ENCODE assay signal across 26 cellular contexts in the genomic region with DNA sequence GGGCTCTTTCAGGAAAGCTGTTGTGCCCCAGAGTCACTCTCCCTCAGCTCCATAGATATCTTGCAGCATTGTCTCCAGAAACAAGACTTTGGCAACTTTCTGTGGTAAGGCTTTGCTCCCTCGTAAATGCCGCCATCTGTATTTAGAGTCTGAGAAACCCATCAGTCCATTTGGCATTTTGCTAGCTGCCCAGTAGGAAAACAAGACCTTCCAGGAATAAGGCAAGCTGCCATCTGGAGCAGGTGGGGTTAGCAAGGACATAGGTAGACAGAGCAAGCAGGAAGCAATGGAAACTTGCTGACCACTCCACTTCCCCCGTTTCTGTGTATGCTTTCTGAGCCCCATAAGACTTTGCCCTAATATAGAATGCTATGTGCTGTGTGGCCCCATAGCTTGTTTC.
"Had no signal": no experiment of that assay in that cellular context is flagged by ENCODE, and none has a peak within 500 bp of the region (broad histone marks: within the 10 kb centered on the region; RNA-seq: fewer than 3 reads in every experiment).

No MANE protein-coding gene starts in this region.

- ATAC-seq: activated naive CD4-positive, alpha-beta T cell treated with anti-CD3 and anti-CD28 coated beads, Interleukin-2, amount 50 U/mL, for 72 hours; WTC11 had no signal

- H3K4me3 ChIP-seq: ascending aorta, breast epithelium, cardiac muscle cell, esophagus squamous epithelium had no signal

- H3K9me3 ChIP-seq: ascending aorta, breast epithelium, esophagus squamous epithelium had no signal

- H3K27me3 ChIP-seq: ascending aorta, cardiac muscle cell had no signal

- DNase-seq: activated CD4-positive, alpha-beta memory T cell treated with anti-CD3 and anti-CD28 coated beads, Interleukin-2, amount 10 ng/mL, durations not matched to agents 7 days and 5 days; activated CD4-positive, alpha-beta T cell treated with anti-CD3 and anti-CD28 coated beads for 1 hour; activated CD4-positive, alpha-beta T cell treated with anti-CD3 and anti-CD28 coated beads for 4 hours; activated CD4-positive, alpha-beta T cell treated with anti-CD3 and anti-CD28 coated beads, Interleukin-2, amount 10 ng/mL, durations not matched to agents 7 days and 5 days; activated CD4-positive, alpha-beta T cell treated with anti-CD3 and anti-CD28 coated beads, Interleukin-2, amount 50 U/mL, for 4 hours; activated gamma-delta T cell; activated naive CD4-positive, alpha-beta T cell; activated naive CD4-positive, alpha-beta T cell treated with anti-CD3 and anti-CD28 coated beads, Interleukin-2, amount 10 ng/mL, durations not matched to agents 7 days and 5 days; activated naive CD8-positive, alpha-beta T cell treated with anti-CD3 and anti-CD28 coated beads, Interleukin-2, amount 10 ng/mL, durations not matched to agents 7 days and 5 days; activated T-cell treated with anti-CD3 and anti-CD28 coated beads, Interleukin-2, amount 50 U/mL, for 1 hour; activated T-cell treated with anti-CD3 and anti-CD28 coated beads, Interleukin-2, amount 50 U/mL, for 48 hours; central memory CD4-positive, alpha-beta T cell; effector CD8-positive, alpha-beta T cell; esophagus squamous epithelium; foreskin melanocyte; head of caudate nucleus; T-helper 2 cell had no signal

- FAIRE-seq: colon, endometrium, endothelial cell of umbilical vein had no signal

- H3K4me1 ChIP-seq: ascending aorta, breast epithelium, esophagus squamous epithelium had no signal

- H3K27ac ChIP-seq: ascending aorta, breast epithelium, cardiac muscle cell, epithelial cell of prostate, esophagus squamous epithelium had no signal

- H3K36me3 ChIP-seq: ascending aorta, breast epithelium, cardiac muscle cell, esophagus squamous epithelium had no signal
